ENCODE assay signal across 12 cellular contexts in the genomic region with DNA sequence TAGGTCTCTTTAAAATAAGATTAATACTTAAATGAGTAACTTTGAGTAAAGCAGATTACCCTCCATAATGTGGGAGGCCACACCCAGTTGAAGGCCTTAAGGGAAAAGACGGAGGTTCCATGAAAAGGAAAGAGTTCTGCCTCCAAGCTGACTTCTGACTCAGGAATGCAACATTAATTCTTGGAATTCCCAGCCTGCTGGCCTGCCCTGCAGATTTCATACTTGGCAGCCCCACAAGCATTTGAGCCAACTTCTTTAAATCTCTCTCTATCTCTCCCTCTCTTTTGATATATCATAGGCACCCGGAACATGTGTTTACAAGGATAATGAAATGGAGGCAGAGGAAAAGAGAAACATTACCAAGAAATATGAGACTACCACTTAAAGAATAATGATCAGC.
DNase-seq lines count a peak whose midpoint lies in the region; ATAC-seq and TF ChIP-seq lines count a peak whose summit lies in the region.
"Had no signal": no experiment of that assay in that cellular context is flagged by ENCODE, and none has a peak within 500 bp of the region (broad histone marks: within the 10 kb centered on the region; RNA-seq: fewer than 3 reads in every experiment).

No MANE protein-coding gene starts in this region.

- ATAC-seq in Right ventricle myocardium superior (ENCODE audit: poor library complexity), result peak; percentile 69
- no peak for ATAC-seq in GM21423 (IDR thresholded peaks at IDR 0.05; ENCODE audit: unreplicated experiment)
- no peak for ATAC-seq in HG03342 (IDR thresholded peaks at IDR 0.05; ENCODE audit: unreplicated experiment)
- ATAC-seq: stimulated activated effector memory CD8-positive, alpha-beta T cell treated with anti-CD3 and anti-CD28 coated beads, Interleukin-12 subunit alpha, Interleukin-12 subunit beta, amount 100 ng/mL, for 72 hours had no signal

- no peaks in the 10 kb centered on the region for H3K27me3 ChIP-seq in right atrium auricular region
- H3K27me3 ChIP-seq in H7 (ENCODE audit: control insufficient read depth, insufficient read depth, low read length), result no peaks in the 10 kb centered on the region
- H3K27me3 ChIP-seq: BE2C had no signal

- intact Hi-C loops in Right ventricle myocardium superior (cut with DNase I), result no loop called here

- H3K4me3 ChIP-seq in right atrium auricular region (no peak overlapping the region), H7 (ENCODE audit: insufficient read depth, low read depth, low read length) (no peak overlapping the region)

- no peak for DNase-seq in Right ventricle myocardium superior
- no peak for DNase-seq in right atrium auricular region (ENCODE audit: low spot score)
- DNase-seq in amniotic stem cell (lab: John Stamatoyannopoulos, UW), result peak; percentile 52
- peak; percentile 30 for DNase-seq in iPS-NIHi11 (ENCODE audit: low spot score)
- DNase-seq in DMS53 treated with DMSO at 0.1 percent for 48 hours (lab: John Stamatoyannopoulos, UW; ENCODE audit: unreplicated experiment), result no peak
- DNase-seq in H7, result no peak
- DNase-seq: BE2C, head of caudate nucleus, NCI-H1105 treated with DMSO at 0.1 percent for 48 hours had no signal

- TF ChIP-seq CTCF in right atrium auricular region (IDR thresholded peaks at IDR 0.05), result no peak

- no peaks in the 10 kb centered on the region for H3K4me1 ChIP-seq in right atrium auricular region
- H3K4me1 ChIP-seq: BE2C had no signal

- H3K36me3 ChIP-seq in right atrium auricular region (no peaks in the 10 kb centered on the region), H7 (replicated peaks; ENCODE audit: control insufficient read depth, insufficient read depth, low read length) (no peaks in the 10 kb centered on the region)
- H3K36me3 ChIP-seq: BE2C had no signal

- H3K27ac ChIP-seq in right atrium auricular region, result peak overlapping the region in 1 of 2 donors; percentile 20

- no peaks in the 10 kb centered on the region for H3K9me3 ChIP-seq in right atrium auricular region
- H3K9me3 ChIP-seq: BE2C had no signal

Comparison
In these comparisons a context has a peak if more than half of its experiments do, and no peak if none do; other contexts are left out.
1. DNase-seq: peak in amniotic stem cell (single experiment) and iPS-NIHi11 (single experiment); none in Right ventricle myocardium superior (single experiment), right atrium auricular region (single experiment), DMS53 treated with DMSO at 0.1 percent for 48 hours (single experiment) and H7 (single experiment).